ENCODE assay signal across 8 cellular contexts in genomic region chr19:49875801-49876421, GRCh38. TPM values are rescaled to one million over a fixed set of nuclear protein-coding genes. Genes with fewer than 3 reads are reported as not detected.
DNase-seq lines count a peak whose midpoint lies in the region; ATAC-seq, FAIRE-seq and TF ChIP-seq lines count a peak whose summit lies in the region.

No MANE protein-coding gene starts in this region.

- CTCF ChIA-PET in activated CD4-positive, alpha-beta memory T cell treated with anti-CD3 and anti-CD28 coated beads for 36 hours (lab: Charles Lee): interaction anchor here (1.5 kb wide), 1 partner anchor 15 kb away, joined by 4 read pairs; no protein-coding TSS in a partner anchor

- peak overlapping the region; percentile 97 to 99 for H3K27ac ChIP-seq in thoracic aorta

- POLR2A ChIA-PET in activated CD4-positive, alpha-beta memory T cell treated with anti-CD3 and anti-CD28 coated beads for 36 hours (lab: Charles Lee): interaction anchor here (0.8 to 2.9 kb wide), 5 partner anchors 13 to 53 kb away, joined by 3 to 21 read pairs (median 7); partner anchors contain the start of genes ATF5, IL4I1 and NUP62

- intact Hi-C loops in activated CD4-positive, alpha-beta memory T cell treated with anti-CD3 and anti-CD28 coated beads for 36 hours (cut with micrococcal nuclease): loop anchor here (1.0 to 5.0 kb wide), 3 partner anchors 234 to 1237 kb away; partner anchors contain the start of genes RPS11 and SCAF1

- peaks cover 8% of the 10 kb centered on the region for H3K36me3 ChIP-seq in thoracic aorta

- H3K4me1 Mint-ChIP-seq in activated CD4-positive, alpha-beta memory T cell treated with anti-CD3 and anti-CD28 coated beads for 36 hours (ENCODE audit: low read depth): peaks cover 34% of the 10 kb centered on the region

- FAIRE-seq in GM12892 (lab: Jason Lieb, UNC): peak; percentile 5

- no peak overlapping the region for H3K27ac Mint-ChIP-seq in activated CD4-positive, alpha-beta memory T cell treated with anti-CD3 and anti-CD28 coated beads for 36 hours

- H3K9me3 ChIP-seq in thoracic aorta: no peaks in the 10 kb centered on the region

- H3K4me1 ChIP-seq in thoracic aorta (ENCODE audit: control insufficient read depth in 1 of 2, low read depth in 2 of 2): peaks cover 9 to 30% of the 10 kb centered on the region in 2 donors

- no peak for DNase-seq in GM12892 (ENCODE audit: insufficient read length)
- DNase-seq in NCI-H146 treated with DMSO at 0.1 percent for 48 hours (lab: John Stamatoyannopoulos, UW; ENCODE audit: unreplicated experiment): peak; percentile 40
- DNase-seq in activated CD4-positive, alpha-beta memory T cell treated with anti-CD3 and anti-CD28 coated beads for 36 hours: peak; percentile 65
- DNase-seq in epithelial cell of esophagus (ENCODE audit: low read depth): peak; percentile 32
- DNase-seq in mucosa of gallbladder (ENCODE audit: low spot score): peak; percentile 53
- no peak for DNase-seq in thoracic aorta (ENCODE audit: low spot score)
- DNase-seq in RKO (ENCODE audit: low spot score): no peak

- H3K4me3 Mint-ChIP-seq in activated CD4-positive, alpha-beta memory T cell treated with anti-CD3 and anti-CD28 coated beads for 36 hours: no peak overlapping the region

- TF ChIP-seq CTCF in epithelial cell of esophagus (IDR thresholded peaks at IDR 0.05; ENCODE audit: insufficient read depth, low read depth, low read length, missing control alignments): no peak
- no peak for TF ChIP-seq CTCF in thoracic aorta (IDR thresholded peaks at IDR 0.05)

- H3K36me3 Mint-ChIP-seq in activated CD4-positive, alpha-beta memory T cell treated with anti-CD3 and anti-CD28 coated beads for 36 hours: peaks cover 21% of the 10 kb centered on the region

- H3K4me3 ChIP-seq in epithelial cell of esophagus (ENCODE audit: low read length): peak overlapping the region; percentile 99
- peak overlapping the region; percentile 90 for H3K4me3 ChIP-seq in thoracic aorta

- ATAC-seq in thoracic aorta (ENCODE audit: insufficient number of reproducible peaks, low FRiP score, low read depth) (no peak), HG03139 (IDR thresholded peaks at IDR 0.05; ENCODE audit: unreplicated experiment) (no peak)

- no peaks in the 10 kb centered on the region for H3K9me3 Mint-ChIP-seq in activated CD4-positive, alpha-beta memory T cell treated with anti-CD3 and anti-CD28 coated beads for 36 hours

- H3K27me3 ChIP-seq in thoracic aorta (replicated peaks; ENCODE audit: insufficient read depth): no peaks in the 10 kb centered on the region

- no peaks in the 10 kb centered on the region for H3K27me3 Mint-ChIP-seq in activated CD4-positive, alpha-beta memory T cell treated with anti-CD3 and anti-CD28 coated beads for 36 hours

- no peak for TF ChIP-seq POLR2A in GM12892 (IDR thresholded peaks at IDR 0.05; ENCODE audit: low read depth, low read length)

RNA-seq across cellular contexts. Expression of gene AKT1S1, which starts 1.2 kb away (rescaled TPM):
- polyA plus RNA-seq in GM12892 (2012; ENCODE audit: missing spikeins): 11.7 TPM
- total RNA-seq in activated CD4-positive, alpha-beta memory T cell treated with anti-CD3 and anti-CD28 coated beads for 36 hours: 10 to 100 TPM; 19.6 TPM
- total RNA-seq in mucosa of gallbladder: 48.5 TPM
- 10 to 100 TPM; 15.2 to 20.7 TPM for total RNA-seq in thoracic aorta

RNA-seq across cellular contexts. Expression of gene TBC1D17, which starts 1.6 kb away (rescaled TPM):
- 31.9 TPM for polyA plus RNA-seq in GM12892 (2012; ENCODE audit: missing spikeins)
- 10 to 100 TPM; 32.5 to 34.7 TPM for total RNA-seq in activated CD4-positive, alpha-beta memory T cell treated with anti-CD3 and anti-CD28 coated beads for 36 hours
- total RNA-seq in mucosa of gallbladder (68.1 TPM), thoracic aorta (10 to 100 TPM; 27.9 to 31.7 TPM)

RNA-seq across cellular contexts. Expression of gene PNKP, which starts 8.5 kb away (rescaled TPM):
- 38.9 TPM for polyA plus RNA-seq in GM12892 (2012; ENCODE audit: missing spikeins)
- 10 to 100 TPM; 88.7 to 98.6 TPM for total RNA-seq in activated CD4-positive, alpha-beta memory T cell treated with anti-CD3 and anti-CD28 coated beads for 36 hours
- 103 TPM for total RNA-seq in mucosa of gallbladder
- total RNA-seq in thoracic aorta: 10 to 100 TPM; 55.8 to 78.7 TPM

RNA-seq across cellular contexts. Expression of gene IL4I1, which starts 20.8 kb away (rescaled TPM):
- polyA plus RNA-seq in GM12892 (2012; ENCODE audit: missing spikeins): 75.8 TPM
- total RNA-seq in activated CD4-positive, alpha-beta memory T cell treated with anti-CD3 and anti-CD28 coated beads for 36 hours: 100 to 1,000 TPM; 108 to 111 TPM
- 0.81 TPM for total RNA-seq in mucosa of gallbladder
- 1 to 10 TPM; 1.5 to 2.2 TPM for total RNA-seq in thoracic aorta

RNA-seq across cellular contexts. Expression of gene PTOV1, which starts 25.0 kb away (rescaled TPM):
- polyA plus RNA-seq in GM12892 (2012; ENCODE audit: missing spikeins): 44.7 TPM
- 100 to 1,000 TPM; 105 to 108 TPM for total RNA-seq in activated CD4-positive, alpha-beta memory T cell treated with anti-CD3 and anti-CD28 coated beads for 36 hours
- total RNA-seq in mucosa of gallbladder: 249 TPM
- total RNA-seq in thoracic aorta: 10 to 100 TPM; 62.9 to 72.2 TPM

Comparison
In these comparisons a context has a peak if more than half of its experiments do, and no peak if none do; other contexts are left out.
1. DNase-seq: peak in NCI-H146 treated with DMSO at 0.1 percent for 48 hours (single experiment), activated CD4-positive, alpha-beta memory T cell treated with anti-CD3 and anti-CD28 coated beads for 36 hours (single experiment), epithelial cell of esophagus (single experiment) and mucosa of gallbladder (single experiment); none in GM12892 (single experiment), thoracic aorta (single experiment) and RKO (single experiment).